ENCODE assay signal across 17 cellular contexts in genomic region chr17:43615330-43615729, GRCh38. TPM values are rescaled to one million over a fixed set of nuclear protein-coding genes. Genes with fewer than 3 reads are reported as not detected.
DNase-seq lines count a peak whose midpoint lies in the region; ATAC-seq and TF ChIP-seq lines count a peak whose summit lies in the region.
"Had no signal": no experiment of that assay in that cellular context is flagged by ENCODE, and none has a peak within 500 bp of the region (broad histone marks: within the 10 kb centered on the region; RNA-seq: fewer than 3 reads in every experiment).

No MANE protein-coding gene starts in this region.

- H3K9me3 ChIP-seq in GM23248 (ENCODE audit: low read depth) (no peaks in the 10 kb centered on the region), esophagus (ENCODE audit: control insufficient read depth in 2 of 2, insufficient read depth in 1 of 2, low read depth in 1 of 2, low read length in 1 of 2) (peaks cover 0 to 7% of the 10 kb centered on the region in 2 donors), aorta (ENCODE audit: control insufficient read depth, low read length) (peaks cover 2% of the 10 kb centered on the region)

- ATAC-seq in aorta (ENCODE audit: low FRiP score) (no peak), GM18517 (IDR thresholded peaks at IDR 0.05; ENCODE audit: unreplicated experiment) (no peak)
- ATAC-seq: A549, SK-N-SH treated with all-trans-retinoic acid at 6 μM for 48 hours had no signal

- H3K27ac ChIP-seq in GM23248 (no peak overlapping the region), RWPE1 (peak overlapping the region; percentile 74), esophagus (ENCODE audit: low read depth in 2 of 2, low read length in 1 of 2) (peak overlapping the region; percentile 46 to 78), aorta (ENCODE audit: low read depth in 1 of 2, low read length in 2 of 2) (no peak overlapping the region)
- H3K27ac ChIP-seq: A549, C4-2B had no signal

- CTCF ChIA-PET in RWPE1 (lab: Yijun Ruan, JAX), result interaction anchor here (0.7 to 1.4 kb wide), 2 partner anchors 50 to 58 kb away, joined by 3 to 5 read pairs; no protein-coding TSS in a partner anchor

- in situ Hi-C loops in GM23248 (cut with MboI), result no loop called here

- DNase-seq in GM23248, result peak; percentile 61
- DNase-seq in RWPE1 (ENCODE audit: low spot score), result peak; percentile 89
- DNase-seq in iris pigment epithelial cell (ENCODE audit: low read depth), result peak; percentile 18
- DNase-seq in aorta, result no peak
- DNase-seq in DMS 273 treated with DMSO at 0.1 percent for 48 hours (lab: John Stamatoyannopoulos, UW), result no peak
- no peak for DNase-seq in foreskin fibroblast
- DNase-seq: GOT3, Kasumi-1, NCI-H446, NCI-H69, SHP77 treated with DMSO at 0.1 percent for 48 hours had no signal

- no peaks in the 10 kb centered on the region for H3K9me2 ChIP-seq in GM23248 (ENCODE audit: insufficient read depth)

- H3K36me3 ChIP-seq in GM23248 (ENCODE audit: low read depth), result no peaks in the 10 kb centered on the region
- peaks cover 0 to 2% of the 10 kb centered on the region in 2 donors for H3K36me3 ChIP-seq in esophagus (ENCODE audit: control insufficient read depth in 2 of 2, insufficient read depth in 2 of 2, low read length in 1 of 2)
- no peaks in the 10 kb centered on the region for H3K36me3 ChIP-seq in aorta (ENCODE audit: control insufficient read depth in 1 of 2, insufficient read depth in 2 of 2, low read length in 1 of 2)

- H3K4me3 ChIP-seq in GM23248 (no peak overlapping the region), esophagus (ENCODE audit: low read depth in 1 of 2, low read length in 2 of 2) (no peak overlapping the region), aorta (ENCODE audit: low read length in 2 of 2) (no peak overlapping the region), foreskin fibroblast (ENCODE audit: low read depth in 1 of 2, low read length in 2 of 2) (no peak overlapping the region)
- H3K4me3 ChIP-seq: A549 had no signal

- H4K20me1 ChIP-seq in GM23248 (ENCODE audit: insufficient read depth), result no peaks in the 10 kb centered on the region

- H3K4me1 ChIP-seq in GM23248 (ENCODE audit: insufficient read depth), result no peaks in the 10 kb centered on the region
- H3K4me1 ChIP-seq in esophagus (ENCODE audit: control insufficient read depth in 2 of 2, insufficient read depth in 2 of 2, low read length in 1 of 2), result peaks cover 3 to 11% of the 10 kb centered on the region in 2 donors
- no peaks in the 10 kb centered on the region for H3K4me1 ChIP-seq in aorta (ENCODE audit: control insufficient read depth in 1 of 2, insufficient read depth in 2 of 2, low read length in 2 of 2)

- H3K9ac ChIP-seq in GM23248, result no peak overlapping the region

- H3K27me3 ChIP-seq in GM23248 (replicated peaks; ENCODE audit: insufficient read depth) (no peaks in the 10 kb centered on the region; the same call in 1 of the 2 replicates), esophagus (ENCODE audit: control insufficient read depth in 1 of 2, insufficient read depth in 2 of 2, low read length in 2 of 2) (no peaks in the 10 kb centered on the region), aorta (ENCODE audit: control insufficient read depth in 1 of 2, insufficient read depth in 2 of 2, low read length in 1 of 2) (no peaks in the 10 kb centered on the region)

- H3K79me2 ChIP-seq in GM23248 (ENCODE audit: insufficient read depth), result no peaks in the 10 kb centered on the region

- no peak overlapping the region for H3K4me2 ChIP-seq in GM23248 (ENCODE audit: unreplicated experiment)
- H3K4me2 ChIP-seq: A549 had no signal

- 29 to 35% methylated on average over 5 of the region's 5 CpGs for WGBS in GM23248 (ENCODE audit: low coverage in 1 of 2, low lambda C conversion rate in 2 of 2, missing lambda C conversion rate in 2 of 2), 2 experiments
- 40 to 65% methylated on average over 5 of the region's 5 CpGs for WGBS in esophagus, 2 donors
- 77 to 79% methylated on average over 5 of the region's 5 CpGs for WGBS in aorta, 2 donors

- no peak overlapping the region for H2AFZ ChIP-seq in GM23248

- TF ChIP-seq CTCF in RWPE1 (conservative IDR thresholded peaks at IDR 0.05; ENCODE audit: low read depth), result no peak
- TF ChIP-seq CTCF in foreskin fibroblast (IDR thresholded peaks at IDR 0.05; ENCODE audit: low read depth, low read length), result no peak

- POLR2A ChIA-PET in RWPE1 (lab: Yijun Ruan, JAX; ENCODE audit: low non-redundant PET), result no interaction called here

- H3F3A ChIP-seq in GM23248 (ENCODE audit: insufficient read depth), result no peaks in the 10 kb centered on the region

- intact Hi-C loops in aorta (cut with DNase I), result no loop called here

RNA-seq across cellular contexts. Expression of gene MEOX1, which starts 46.4 kb away (rescaled TPM):
- total RNA-seq in GM23248 (2014; rRNA removed; shearing (Covaris generic)), result not detected in 2 replicates
- polyA plus RNA-seq in GM23248 (2016; fragmentation: Nextera tagmentation; extraction: Ambion mirVana), result not detected in 2 replicates
- polyA plus RNA-seq in esophagus, result 1 to 10 TPM; 1.8 to 2.7 TPM
- total RNA-seq in aorta, result 10 to 100 TPM in 1 of 2 donors, 1 to 10 TPM in 1; 6.9 to 32.9 TPM
- polyA plus RNA-seq in aorta, result under 1 TPM; 0.41 to 0.50 TPM
- total RNA-seq: HT-29 had no signal
- polyA plus RNA-seq: A549 had no signal

Comparison
In these comparisons a context has a peak if more than half of its experiments do, and no peak if none do; other contexts are left out.
1. DNase-seq: peak in GM23248 (single experiment), RWPE1 (single experiment) and iris pigment epithelial cell (single experiment); none in aorta (0 of 2), DMS 273 treated with DMSO at 0.1 percent for 48 hours (single experiment) and foreskin fibroblast (0 of 2).
2. H3K27ac ChIP-seq: peak in RWPE1 (single experiment) and esophagus (2 of 2); none in GM23248 (single experiment) and aorta (0 of 2).